ENCODE assay signal across 1 cellular context in the genomic region with DNA sequence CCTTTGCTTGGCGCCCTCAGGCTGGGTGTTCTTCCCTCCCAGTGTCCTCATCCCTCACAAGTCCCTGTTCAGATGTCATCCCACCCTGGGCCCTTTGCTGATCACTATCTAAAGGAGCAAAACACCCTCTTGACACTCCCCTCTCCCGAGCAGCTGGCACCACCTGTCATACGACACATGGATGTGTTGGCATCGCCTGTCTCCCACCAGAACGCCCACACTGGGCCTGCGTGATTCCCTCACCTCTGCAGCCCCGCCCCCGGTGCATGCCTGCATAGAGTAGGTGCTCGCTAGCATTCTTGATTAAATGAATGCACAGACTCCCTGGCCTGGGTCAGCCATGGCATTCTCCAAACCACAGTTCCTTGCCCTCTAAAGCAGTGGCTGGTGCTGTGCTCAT.
TF ChIP-seq lines count a peak whose summit lies in the region.

No MANE protein-coding gene starts in this region.

TF ChIP-seq in GM23338, 12 proteins besides CTCF, POLR2A, EP300 and RAD21:
- TF ChIP-seq, protein P1, sequence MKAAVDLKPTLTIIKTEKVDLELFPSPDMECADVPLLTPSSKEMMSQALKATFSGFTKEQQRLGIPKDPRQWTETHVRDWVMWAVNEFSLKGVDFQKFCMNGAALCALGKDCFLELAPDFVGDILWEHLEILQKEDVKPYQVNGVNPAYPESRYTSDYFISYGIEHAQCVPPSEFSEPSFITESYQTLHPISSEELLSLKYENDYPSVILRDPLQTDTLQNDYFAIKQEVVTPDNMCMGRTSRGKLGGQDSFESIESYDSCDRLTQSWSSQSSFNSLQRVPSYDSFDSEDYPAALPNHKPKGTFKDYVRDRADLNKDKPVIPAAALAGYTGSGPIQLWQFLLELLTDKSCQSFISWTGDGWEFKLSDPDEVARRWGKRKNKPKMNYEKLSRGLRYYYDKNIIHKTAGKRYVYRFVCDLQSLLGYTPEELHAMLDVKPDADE (IDR thresholded peaks at IDR 0.05) = no peak
- TF ChIP-seq NANOG (IDR thresholded peaks at IDR 0.05; ENCODE audit: borderline replicate concordance) (no peak), STAT1 (IDR thresholded peaks at IDR 0.05; ENCODE audit: unreplicated experiment) (no peak), ZNF462 (CRISPR knock-in tag; IDR thresholded peaks at IDR 0.05) (no peak), REST (IDR thresholded peaks at IDR 0.05; ENCODE audit: unreplicated experiment) (no peak), ZNF114 (CRISPR knock-in tag; IDR thresholded peaks at IDR 0.05) (no peak), EZH2phosphoT487 (IDR thresholded peaks at IDR 0.05; ENCODE audit: unreplicated experiment) (no peak), EZH2 (IDR thresholded peaks at IDR 0.05; ENCODE audit: low read depth, unreplicated experiment) (no peak), ZNF331 (CRISPR knock-in tag; IDR thresholded peaks at IDR 0.05; ENCODE audit: low read depth) (no peak), POLR2AphosphoS5 (IDR thresholded peaks at IDR 0.05; ENCODE audit: low read depth) (no peak), JUNB (IDR thresholded peaks at IDR 0.05; ENCODE audit: unreplicated experiment) (no peak)
